Comparison of ENCODE assay signal across 14 cellular contexts in genomic region chr2:120485096-120485495, GRCh38.
A peak's percentile ranks its signal among the peaks of the same experiment; 100 is the strongest.
DNase-seq lines count a peak whose midpoint lies in the region; ATAC-seq and TF ChIP-seq lines count a peak whose summit lies in the region.
"Had no signal": no experiment of that assay in that cellular context is flagged by ENCODE, and none has a peak within 500 bp of the region (broad histone marks: within the 10 kb centered on the region; RNA-seq: fewer than 3 reads in every experiment).

No MANE protein-coding gene starts in this region.

- H3K9me3 Mint-ChIP-seq in activated CD4-positive, alpha-beta memory T cell treated with anti-CD3 and anti-CD28 coated beads for 36 hours, result no peaks in the 10 kb centered on the region
- H3K9me3 Mint-ChIP-seq: CD4-positive, alpha-beta T cell had no signal

- H3K4me3 ChIP-seq in MG63 (no peak overlapping the region), osteoblast (ENCODE audit: insufficient read depth, low read length) (no peak overlapping the region), testis (no peak overlapping the region)
- H3K4me3 ChIP-seq: GM23248 had no signal

- H3K36me3 ChIP-seq in MG63 (no peaks in the 10 kb centered on the region), osteoblast (ENCODE audit: insufficient read depth, low read length) (no peaks in the 10 kb centered on the region), testis (ENCODE audit: low read depth, missing control alignments) (no peaks in the 10 kb centered on the region)
- H3K36me3 ChIP-seq: BE2C had no signal

- no peak overlapping the region for H3K27ac Mint-ChIP-seq in activated CD4-positive, alpha-beta memory T cell treated with anti-CD3 and anti-CD28 coated beads for 36 hours
- H3K27ac Mint-ChIP-seq: CD4-positive, alpha-beta T cell had no signal

- H3K27me3 Mint-ChIP-seq in activated CD4-positive, alpha-beta memory T cell treated with anti-CD3 and anti-CD28 coated beads for 36 hours, result peaks cover 2% of the 10 kb centered on the region

- H3K27me3 ChIP-seq in MG63 (no peaks in the 10 kb centered on the region), osteoblast (ENCODE audit: insufficient read depth, low read length) (peaks cover 3% of the 10 kb centered on the region), testis (no peaks in the 10 kb centered on the region)
- H3K27me3 ChIP-seq: BE2C had no signal

- H4K20me1 ChIP-seq in osteoblast (ENCODE audit: insufficient read depth, low read length), result no peaks in the 10 kb centered on the region

- H3K4me3 Mint-ChIP-seq in activated CD4-positive, alpha-beta memory T cell treated with anti-CD3 and anti-CD28 coated beads for 36 hours, result no peak overlapping the region
- H3K4me3 Mint-ChIP-seq: CD4-positive, alpha-beta T cell had no signal

- H3K4me2 ChIP-seq in osteoblast (ENCODE audit: insufficient read depth, low read length), result no peak overlapping the region

- ATAC-seq in left lobe of liver, result peak; percentile 43

- H3K4me1 Mint-ChIP-seq in activated CD4-positive, alpha-beta memory T cell treated with anti-CD3 and anti-CD28 coated beads for 36 hours (ENCODE audit: low read depth), result no peaks in the 10 kb centered on the region

- H3K27ac ChIP-seq in C4-2B (peak overlapping the region; percentile 71; the same call in 1 of the 2 replicates), osteoblast (ENCODE audit: low read depth, low read length) (no peak overlapping the region), testis (no peak overlapping the region)
- H3K27ac ChIP-seq: GM23248 had no signal

- no peaks in the 10 kb centered on the region for H3K9me3 ChIP-seq in MG63
- H3K9me3 ChIP-seq in osteoblast (ENCODE audit: low read depth, low read length), result no peaks in the 10 kb centered on the region
- H3K9me3 ChIP-seq in testis, result no peaks in the 10 kb centered on the region
- H3K9me3 ChIP-seq: BE2C, Caco-2 had no signal

- H3K4me1 ChIP-seq in osteoblast (ENCODE audit: insufficient read depth, low read length) (no peaks in the 10 kb centered on the region), testis (peaks cover 8% of the 10 kb centered on the region)
- H3K4me1 ChIP-seq: BE2C had no signal

- no peak overlapping the region for H2AFZ ChIP-seq in osteoblast (ENCODE audit: low read length)
- H2AFZ ChIP-seq: GM23248 had no signal

- no peaks in the 10 kb centered on the region for H3K79me2 ChIP-seq in osteoblast (ENCODE audit: insufficient read depth, low read length)

- TF ChIP-seq POLR2A in testis (IDR thresholded peaks at IDR 0.05), result no peak

- WGBS in testis, 2 donors, result 91 to 94% methylated on average over 7 of the region's 7 CpGs

- no peak for TF ChIP-seq CTCF in C4-2B (conservative IDR thresholded peaks at IDR 0.05)
- no peak for TF ChIP-seq CTCF in osteoblast (IDR thresholded peaks at IDR 0.05; ENCODE audit: extremely low read depth, low read depth, low read length)
- no peak for TF ChIP-seq CTCF in testis (IDR thresholded peaks at IDR 0.05)

- POLR2A ChIA-PET in activated CD4-positive, alpha-beta memory T cell treated with anti-CD3 and anti-CD28 coated beads for 36 hours (lab: Charles Lee), result no interaction called here

- no peaks in the 10 kb centered on the region for H3K36me3 Mint-ChIP-seq in activated CD4-positive, alpha-beta memory T cell treated with anti-CD3 and anti-CD28 coated beads for 36 hours

- DNase-seq in MG63 (peak; percentile 30), left lobe of liver (ENCODE audit: low spot score) (peak; percentile 90), osteoblast (ENCODE audit: insufficient read length, low spot score, missing footprints) (peak; percentile 57), GF-D8 (lab: John Stamatoyannopoulos, UW) (no peak), testis (no peak)
- no peak for DNase-seq in activated CD4-positive, alpha-beta memory T cell treated with anti-CD3 and anti-CD28 coated beads for 36 hours
- DNase-seq: ACHN; BE2C; C1 segment of cervical spinal cord; Caco-2; CD4-positive, alpha-beta T cell; GM23248; HCEC 1CT had no signal

- intact Hi-C loops in activated CD4-positive, alpha-beta memory T cell treated with anti-CD3 and anti-CD28 coated beads for 36 hours (cut with micrococcal nuclease), result no loop called here
- intact Hi-C loops in testis (cut with DNase I; ENCODE audit: low total_unique reads), result no loop called here

- CTCF ChIA-PET in activated CD4-positive, alpha-beta memory T cell treated with anti-CD3 and anti-CD28 coated beads for 36 hours (lab: Charles Lee), result no interaction called here

Comparison
In these comparisons a context has a peak if more than half of its experiments do, and no peak if none do; other contexts are left out.
1. DNase-seq: peak in MG63 (single experiment), left lobe of liver (single experiment) and osteoblast (single experiment); none in GF-D8 (single experiment), activated CD4-positive, alpha-beta memory T cell treated with anti-CD3 and anti-CD28 coated beads for 36 hours (single experiment) and testis (single experiment).